In genomic region chr7:3063016-3063753, GRCh38 we compare ENCODE assay signal across 8 cellular contexts. TPM values are rescaled to one million over a fixed set of nuclear protein-coding genes. Genes with fewer than 3 reads are reported as not detected.
DNase-seq lines count a peak whose midpoint lies in the region; ATAC-seq, FAIRE-seq and TF ChIP-seq lines count a peak whose summit lies in the region.

No MANE protein-coding gene starts in this region.

- peak; percentile 95 for DNase-seq in activated CD8-positive, alpha-beta T cell treated with anti-CD3 and anti-CD28 coated beads for 36 hours
- peak; percentile 49 to 55 for DNase-seq in stimulated activated CD4-positive, alpha-beta T cell treated with anti-CD3 and anti-CD28 coated beads, Interleukin-1b, Interleukin-23, amount 100 ng/mL, for 1 hour (ENCODE audit: low read depth in 2 of 2)
- DNase-seq in RCC 7860 (ENCODE audit: low spot score) (no peak), H54 (ENCODE audit: insufficient read length, low spot score) (no peak), H4 (ENCODE audit: low spot score) (no peak), HAP-1 (ENCODE audit: low spot score in 2 of 2) (no peak)

- peak overlapping the region; percentile 94 for H3K27ac Mint-ChIP-seq in activated CD8-positive, alpha-beta T cell treated with anti-CD3 and anti-CD28 coated beads for 36 hours

- peaks cover 74% of the 10 kb centered on the region for H3K4me1 Mint-ChIP-seq in activated CD8-positive, alpha-beta T cell treated with anti-CD3 and anti-CD28 coated beads for 36 hours (ENCODE audit: low read depth)

- peak overlapping the region; percentile 63 for H3K4me3 Mint-ChIP-seq in activated CD8-positive, alpha-beta T cell treated with anti-CD3 and anti-CD28 coated beads for 36 hours

- H3K27me3 ChIP-seq in HAP-1 (ENCODE audit: low read depth), result no peaks in the 10 kb centered on the region

- POLR2A ChIA-PET in activated CD8-positive, alpha-beta T cell treated with anti-CD3 and anti-CD28 coated beads for 36 hours (lab: Charles Lee), result interaction anchor here (0.9 to 2.2 kb wide), 2 partner anchors 20 to 104 kb away, joined by 4 to 16 read pairs; partner anchors contain the start of gene CARD11

- intact Hi-C loops in activated CD8-positive, alpha-beta T cell treated with anti-CD3 and anti-CD28 coated beads for 36 hours (cut with micrococcal nuclease), result loop anchor here (10.0 kb wide), 3 partner anchors 78 to 198 kb away; no protein-coding TSS in a partner anchor

- no peak overlapping the region for H3K4me3 ChIP-seq in HAP-1

- ATAC-seq in GM18907 (IDR thresholded peaks at IDR 0.05; ENCODE audit: unreplicated experiment) (peak; percentile 91), HG03064 (IDR thresholded peaks at IDR 0.05; ENCODE audit: low read depth, unreplicated experiment) (peak; percentile 88)
- ATAC-seq in activated CD8-positive, alpha-beta T cell treated with anti-CD3 and anti-CD28 coated beads for 36 hours, result peak; percentile 88

- no peak for FAIRE-seq in RCC 7860 (lab: Jason Lieb, UNC)
- FAIRE-seq in H54 (lab: Jason Lieb, UNC), result no peak

- in situ Hi-C loops in HAP-1 (cut with MboI; ENCODE audit: low sequenced_read_pairs), result no loop called here

- H3K27me3 Mint-ChIP-seq in activated CD8-positive, alpha-beta T cell treated with anti-CD3 and anti-CD28 coated beads for 36 hours, result no peaks in the 10 kb centered on the region

- no peak for TF ChIP-seq POLR2A in H54 (IDR thresholded peaks at IDR 0.05; ENCODE audit: low read depth, low read length)

- H3K4me1 ChIP-seq in HAP-1, result no peaks in the 10 kb centered on the region

- CTCF ChIA-PET in activated CD8-positive, alpha-beta T cell treated with anti-CD3 and anti-CD28 coated beads for 36 hours (lab: Charles Lee), result interaction anchor here (0.8 to 8.6 kb wide), 14 partner anchors 9 to 92 kb away, joined by 3 to 101 read pairs (median 7); partner anchors contain the start of gene CARD11

- H3K9me3 Mint-ChIP-seq in activated CD8-positive, alpha-beta T cell treated with anti-CD3 and anti-CD28 coated beads for 36 hours, result peaks cover 5% of the 10 kb centered on the region

- no peaks in the 10 kb centered on the region for H3K36me3 ChIP-seq in HAP-1 (replicated peaks)

- TF ChIP-seq CTCF in activated CD8-positive, alpha-beta T cell treated with anti-CD3 and anti-CD28 coated beads for 36 hours (IDR thresholded peaks at IDR 0.05), result no peak

- no peaks in the 10 kb centered on the region for H3K36me3 Mint-ChIP-seq in activated CD8-positive, alpha-beta T cell treated with anti-CD3 and anti-CD28 coated beads for 36 hours (ENCODE audit: low read depth)

- H3K9me3 ChIP-seq in HAP-1, result no peaks in the 10 kb centered on the region

RNA-seq across cellular contexts. Expression of gene CARD11, which starts 19.5 kb away (rescaled TPM):
- 100 to 1,000 TPM in 1 of 2 experiments, 10 to 100 TPM in 1; 98.3 to 103 TPM for total RNA-seq in activated CD8-positive, alpha-beta T cell treated with anti-CD3 and anti-CD28 coated beads for 36 hours
- 0.04 TPM in 1 of 2 replicates, not detected in the other for total RNA-seq in H4 (2014; rRNA removed; shearing (Covaris generic))

Comparison
In these comparisons a context has a peak if more than half of its experiments do, and no peak if none do; other contexts are left out.
1. DNase-seq: peak in activated CD8-positive, alpha-beta T cell treated with anti-CD3 and anti-CD28 coated beads for 36 hours (single experiment) and stimulated activated CD4-positive, alpha-beta T cell treated with anti-CD3 and anti-CD28 coated beads, Interleukin-1b, Interleukin-23, amount 100 ng/mL, for 1 hour (2 of 2); none in RCC 7860 (single experiment), H54 (single experiment), H4 (single experiment) and HAP-1 (0 of 2).
2. RNA of gene CARD11, which starts 19.5 kb away (total RNA-seq): 98.3 to 103 TPM in activated CD8-positive, alpha-beta T cell treated with anti-CD3 and anti-CD28 coated beads for 36 hours; 0.04 TPM in H4; every median in the first group is over 10 times any median in the second.
3. Peak in every context shown above with its lines, with median percentiles within 50 percentile points of each other: ATAC-seq.